In genomic region chr12:128982134-128982533, GRCh38 we compare ENCODE assay signal across 20 cellular contexts.
DNase-seq lines count a peak whose midpoint lies in the region; ATAC-seq and TF ChIP-seq lines count a peak whose summit lies in the region.
"Had no signal": no experiment of that assay in that cellular context is flagged by ENCODE, and none has a peak within 500 bp of the region (broad histone marks: within the 10 kb centered on the region; RNA-seq: fewer than 3 reads in every experiment).

No MANE protein-coding gene starts in this region.

- no TSS peak for BruUV-seq in mammary epithelial cell (replicated peaks; lab: Mats Ljungman, UMichigan)

- H3F3A ChIP-seq in neural progenitor cell (ENCODE audit: low read depth): peaks cover 4% of the 10 kb centered on the region

- H4K20me1 ChIP-seq in neural progenitor cell (ENCODE audit: low read depth) (no peaks in the 10 kb centered on the region), mammary epithelial cell (ENCODE audit: insufficient read depth, low read length) (no peaks in the 10 kb centered on the region)

- in situ Hi-C loops in mammary epithelial cell (cut with MboI; ENCODE audit: low sequenced_read_pairs in 2 of 2): no loop called here

- no peak for TF ChIP-seq CTCF in neural progenitor cell (IDR thresholded peaks at IDR 0.05)
- no peak for TF ChIP-seq CTCF in mammary epithelial cell (conservative IDR thresholded peaks at IDR 0.05 in 1 of 2, IDR thresholded peaks at IDR 0.05 in 1 of 2; ENCODE audit: extremely low read depth in 1 of 2, insufficient read depth in 1 of 2, low read depth in 1 of 2, low read length in 2 of 2)

- H3K9me3 ChIP-seq in HUES64 (ENCODE audit: insufficient read depth, low read depth, low read length) (no peaks in the 10 kb centered on the region), iPS-15b (ENCODE audit: control insufficient read depth, insufficient read depth, low read length) (no peaks in the 10 kb centered on the region), neural progenitor cell (ENCODE audit: low read depth) (no peaks in the 10 kb centered on the region), aorta (ENCODE audit: control insufficient read depth, low read length) (no peaks in the 10 kb centered on the region), mammary epithelial cell (replicated peaks; ENCODE audit: insufficient read depth, low read length) (peaks cover 13% of the 10 kb centered on the region)
- H3K9me3 ChIP-seq: A549, HAP-1 had no signal

- no peak overlapping the region for H2AFZ ChIP-seq in neural progenitor cell (replicated peaks)
- no peak overlapping the region for H2AFZ ChIP-seq in mammary epithelial cell (ENCODE audit: low read depth, low read length)
- H2AFZ ChIP-seq: GM23248 had no signal

- H3K4me1 ChIP-seq in HUES64 (ENCODE audit: insufficient read depth, low read length) (peaks cover 15% of the 10 kb centered on the region), iPS-15b (ENCODE audit: control insufficient read depth, insufficient read depth, low read length) (no peaks in the 10 kb centered on the region), neural progenitor cell (peaks cover 12% of the 10 kb centered on the region), aorta (ENCODE audit: control insufficient read depth in 1 of 2, insufficient read depth in 2 of 2, low read length in 2 of 2) (no peaks in the 10 kb centered on the region), mammary epithelial cell (ENCODE audit: insufficient read depth, low read length) (no peaks in the 10 kb centered on the region)
- H3K4me1 ChIP-seq: A549, BE2C, HAP-1 had no signal

- dilution Hi-C loops in mammary epithelial cell (cut with HindIII; ENCODE audit: low sequenced_read_pairs): no loop called here

- H3K9ac ChIP-seq in HUES64 (ENCODE audit: low read depth, low read length) (no peak overlapping the region), iPS-15b (ENCODE audit: low read depth, low read length) (peak overlapping the region; percentile 37), neural progenitor cell (no peak overlapping the region), mammary epithelial cell (ENCODE audit: insufficient read depth, low read length) (no peak overlapping the region)
- H3K9ac ChIP-seq: GM23248 had no signal

- 24% methylated on average over 7 of the region's 7 CpGs for WGBS in HUES64
- WGBS in aorta, 2 donors: 27 to 30% methylated on average over 7 of the region's 7 CpGs
- WGBS in mammary epithelial cell (ENCODE audit: low coverage, missing lambda C conversion rate): 59% methylated on average over 4 of the region's 7 CpGs

- CTCF ChIA-PET in mammary epithelial cell (lab: Charles Lee; ENCODE audit: low non-redundant PET): no interaction called here

- DNase-seq in ELF-1 (ENCODE audit: low read depth, low spot score) (peak; percentile 43), neural progenitor cell (ENCODE audit: low spot score) (no peak), aorta (no peak), mammary epithelial cell (no peak)
- DNase-seq: 8988T; ACHN; AML-193; BE2C; C1 segment of cervical spinal cord; Calu3; CD4-positive, alpha-beta memory T cell; COR-L47; DMS79 treated with DMSO at 0.1 percent for 48 hours; GM23248; HFFc6 had no signal

- H3K36me3 ChIP-seq in HUES64 (ENCODE audit: insufficient read depth, low read length): no peaks in the 10 kb centered on the region
- H3K36me3 ChIP-seq in iPS-15b (ENCODE audit: control insufficient read depth, insufficient read depth, low read length): no peaks in the 10 kb centered on the region
- no peaks in the 10 kb centered on the region for H3K36me3 ChIP-seq in neural progenitor cell
- no peaks in the 10 kb centered on the region for H3K36me3 ChIP-seq in aorta (ENCODE audit: control insufficient read depth in 1 of 2, insufficient read depth in 2 of 2, low read length in 1 of 2)
- no peaks in the 10 kb centered on the region for H3K36me3 ChIP-seq in mammary epithelial cell (ENCODE audit: insufficient read depth, low read length)
- H3K36me3 ChIP-seq: BE2C, HAP-1 had no signal

- peak overlapping the region; percentile 35 for H3K4me2 ChIP-seq in neural progenitor cell
- no peak overlapping the region for H3K4me2 ChIP-seq in mammary epithelial cell (ENCODE audit: insufficient read depth, low read depth, low read length)
- H3K4me2 ChIP-seq: A549 had no signal

- H3K4me1 Mint-ChIP-seq in neural progenitor cell: peaks cover 56% of the 10 kb centered on the region
- H3K4me1 Mint-ChIP-seq: CD4-positive, alpha-beta memory T cell had no signal

- no peaks in the 10 kb centered on the region for H3K79me2 ChIP-seq in neural progenitor cell (ENCODE audit: low read depth)
- H3K79me2 ChIP-seq in mammary epithelial cell (ENCODE audit: insufficient read depth, low read length): no peaks in the 10 kb centered on the region

- H3K9me3 Mint-ChIP-seq in neural progenitor cell: no peaks in the 10 kb centered on the region

- H3K4me3 Mint-ChIP-seq in neural progenitor cell: peak overlapping the region; percentile 33
- H3K4me3 Mint-ChIP-seq: CD4-positive, alpha-beta memory T cell; HFFc6 had no signal

- no peak overlapping the region for H3K27ac Mint-ChIP-seq in neural progenitor cell
- H3K27ac Mint-ChIP-seq: HFFc6 had no signal

- H3K27me3 Mint-ChIP-seq in neural progenitor cell (ENCODE audit: insufficient read depth, low read depth): peaks cover 4% of the 10 kb centered on the region

- intact Hi-C loops in aorta (cut with DNase I): no loop called here
- intact Hi-C loops in mammary epithelial cell (cut with micrococcal nuclease): no loop called here

- ATAC-seq in aorta (ENCODE audit: low FRiP score): no peak
- ATAC-seq in HG03442 (IDR thresholded peaks at IDR 0.05; ENCODE audit: unreplicated experiment): no peak
- ATAC-seq: A549 had no signal

- no peak overlapping the region for H3K4me3 ChIP-seq in HUES64 (ENCODE audit: low read length)
- no peak overlapping the region for H3K4me3 ChIP-seq in iPS-15b (ENCODE audit: low read depth, low read length)
- no peak overlapping the region for H3K4me3 ChIP-seq in neural progenitor cell
- H3K4me3 ChIP-seq in aorta (ENCODE audit: low read length in 2 of 2): no peak overlapping the region
- H3K4me3 ChIP-seq in mammary epithelial cell (replicated peaks in 1 of 3; ENCODE audit: insufficient read depth in 1 of 3, low read depth in 2 of 3, low read length in 3 of 3): no peak overlapping the region
- H3K4me3 ChIP-seq: A549, GM23248, HAP-1 had no signal

- H3K27me3 ChIP-seq in HUES64 (ENCODE audit: insufficient read depth, low read length) (no peaks in the 10 kb centered on the region), iPS-15b (ENCODE audit: control insufficient read depth, insufficient read depth, low read length) (no peaks in the 10 kb centered on the region), neural progenitor cell (no peaks in the 10 kb centered on the region), aorta (ENCODE audit: control insufficient read depth in 1 of 2, insufficient read depth in 2 of 2, low read length in 1 of 2) (no peaks in the 10 kb centered on the region), mammary epithelial cell (ENCODE audit: insufficient read depth, low read length) (no peaks in the 10 kb centered on the region)
- H3K27me3 ChIP-seq: BE2C had no signal

- H3K27ac ChIP-seq in HUES64 (ENCODE audit: low read depth, low read length): peak overlapping the region; percentile 45; the same call in 1 of the 2 replicates
- no peak overlapping the region for H3K27ac ChIP-seq in neural progenitor cell
- no peak overlapping the region for H3K27ac ChIP-seq in aorta (ENCODE audit: low read depth in 1 of 2, low read length in 2 of 2)
- H3K27ac ChIP-seq in mammary epithelial cell (ENCODE audit: insufficient read depth, low read depth, low read length): no peak overlapping the region
- H3K27ac ChIP-seq: A549, GM23248 had no signal

- no peaks in the 10 kb centered on the region for H3K36me3 Mint-ChIP-seq in neural progenitor cell
- H3K36me3 Mint-ChIP-seq: CD4-positive, alpha-beta memory T cell had no signal
